In the genomic region with DNA sequence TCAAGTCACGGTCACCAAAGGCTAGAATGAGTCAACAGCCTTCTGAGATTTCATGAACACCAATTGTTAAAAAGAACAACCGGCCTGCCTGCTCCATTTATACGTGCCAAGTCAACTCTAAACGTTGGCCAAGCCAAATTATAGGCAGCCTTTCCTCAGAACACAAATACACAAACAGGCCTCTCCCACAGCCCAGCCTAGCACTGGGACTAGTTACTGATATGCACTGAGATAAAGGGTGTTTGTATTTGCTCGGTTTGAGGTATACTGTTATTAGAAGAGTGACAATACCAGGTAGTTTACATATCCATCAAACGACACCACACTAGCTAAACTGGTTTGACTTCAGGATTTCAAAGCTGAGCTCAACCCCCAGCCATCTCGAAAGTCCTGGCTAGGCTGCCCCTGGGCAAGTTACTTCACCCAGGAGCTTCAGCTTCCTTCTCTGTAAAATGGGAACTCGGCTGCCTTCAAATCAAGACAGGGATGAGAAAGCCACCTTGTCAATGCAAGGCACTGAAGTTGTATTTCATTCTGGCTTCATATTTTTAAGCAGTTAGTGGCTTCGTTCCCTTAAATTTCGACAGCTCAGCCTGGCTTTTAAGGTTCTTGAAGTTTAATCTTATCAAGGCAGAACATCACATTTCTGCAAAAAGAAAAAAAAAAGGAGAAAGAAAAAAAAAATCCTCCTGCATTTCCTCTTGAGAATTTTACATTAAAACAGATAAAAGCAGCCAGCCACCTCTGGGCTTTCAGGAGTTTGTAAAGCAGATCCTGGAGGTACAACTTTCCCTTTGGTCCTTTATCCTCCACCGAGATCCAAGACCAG, we compare ENCODE assay signal across 8 cellular contexts. TPM values are rescaled to one million over a fixed set of nuclear protein-coding genes. Genes with fewer than 3 reads are reported as not detected.
A peak's percentile ranks its signal among the peaks of the same experiment; 100 is the strongest.
DNase-seq lines count a peak whose midpoint lies in the region; ATAC-seq, FAIRE-seq and TF ChIP-seq lines count a peak whose summit lies in the region.

No MANE protein-coding gene starts in this region.

- H3K9me3 ChIP-seq in MM.1S (replicated peaks; ENCODE audit: insufficient read depth, low read length) = no peaks in the 10 kb centered on the region
- no peaks in the 10 kb centered on the region for H3K9me3 ChIP-seq in naive thymus-derived CD4-positive, alpha-beta T cell (ENCODE audit: control insufficient read depth in 2 of 3, low read length in 3 of 3)

- peak overlapping the region; percentile 80; the same call in 1 of the 2 replicates for H3K4me3 ChIP-seq in MM.1S (ENCODE audit: low read length)
- no peak overlapping the region for H3K4me3 ChIP-seq in bronchial epithelial cell (ENCODE audit: low read depth, low read length)
- H3K4me3 ChIP-seq in naive thymus-derived CD4-positive, alpha-beta T cell (ENCODE audit: low read length) = no peak overlapping the region

- peak overlapping the region; percentile 12; the same call in 1 of the 2 replicates for H3K9ac ChIP-seq in MM.1S (ENCODE audit: low read length)

- TF ChIP-seq CTCF in MM.1S (IDR thresholded peaks at IDR 0.05; ENCODE audit: low read length) (no peak), bronchial epithelial cell (IDR thresholded peaks at IDR 0.05; ENCODE audit: insufficient read depth, low read length, severe bottlenecking) (no peak)

- peak overlapping the region; percentile 88; the same call in 1 of the 2 replicates for H3K4me2 ChIP-seq in MM.1S (ENCODE audit: low read depth, low read length)

- no peak for FAIRE-seq in bronchial epithelial cell (lab: Jason Lieb, UNC)

- peaks cover 46% of the 10 kb centered on the region for H4K20me1 ChIP-seq in MM.1S (ENCODE audit: insufficient read depth, low read length)

- POLR2A ChIA-PET in naive thymus-derived CD4-positive, alpha-beta T cell (lab: Charles Lee) = interaction anchor here (0.6 to 6.9 kb wide), 7 partner anchors 8 to 395 kb away, joined by 3 to 61 read pairs (median 3); no protein-coding TSS in a partner anchor

- H3K79me2 ChIP-seq in MM.1S (ENCODE audit: low read length) = peaks cover 92% of the 10 kb centered on the region

- ATAC-seq in naive thymus-derived CD4-positive, alpha-beta T cell = no peak
- ATAC-seq in HG02759 (IDR thresholded peaks at IDR 0.05; ENCODE audit: unreplicated experiment) (no peak), GM21737 (IDR thresholded peaks at IDR 0.05; ENCODE audit: unreplicated experiment) (no peak)

- H3K27ac ChIP-seq in MM.1S (ENCODE audit: low read length) = no peak overlapping the region
- peak overlapping the region; percentile 16 for H3K27ac ChIP-seq in naive thymus-derived CD4-positive, alpha-beta T cell (ENCODE audit: low read depth, low read length)

- CTCF ChIA-PET in naive thymus-derived CD4-positive, alpha-beta T cell (lab: Charles Lee) = interaction anchor here (1.1 to 1.6 kb wide), 3 partner anchors 335 to 373 kb away, joined by 3 to 5 read pairs (median 3); no protein-coding TSS in a partner anchor

- H3K36me3 Mint-ChIP-seq in naive thymus-derived CD4-positive, alpha-beta T cell = peaks cover 10 to 44% (median 14%) of the 10 kb centered on the region in 5 donors

- DNase-seq in COR-L47 (lab: John Stamatoyannopoulos, UW) (peak; percentile 47), MM.1S (no peak), bronchial epithelial cell (ENCODE audit: low read depth) (peak; percentile 73), NCI-H1930 (lab: John Stamatoyannopoulos, UW) (no peak), MV-4-11 (lab: John Stamatoyannopoulos, UW) (no peak)
- DNase-seq in naive thymus-derived CD4-positive, alpha-beta T cell = no peak

- H3K36me3 ChIP-seq in MM.1S (replicated peaks; ENCODE audit: insufficient read depth, low read length) (no peaks in the 10 kb centered on the region; the same call in none of the 2 replicates), bronchial epithelial cell (ENCODE audit: control insufficient read depth, insufficient read depth, low read length) (peaks cover 6% of the 10 kb centered on the region)
- H3K36me3 ChIP-seq in naive thymus-derived CD4-positive, alpha-beta T cell (ENCODE audit: control insufficient read depth in 2 of 3, insufficient read depth in 3 of 3, low read length in 3 of 3) = peaks cover 0 to 47% (median 3%) of the 10 kb centered on the region in 3 experiments

- H3K27ac Mint-ChIP-seq in naive thymus-derived CD4-positive, alpha-beta T cell = peak overlapping the region in 8 of 9 donors; percentile 29 to 95 (median 77)

- no peak overlapping the region for H2AFZ ChIP-seq in MM.1S (ENCODE audit: low read length)

- peak overlapping the region; percentile 70 to 100 (median 90) for H3K4me3 Mint-ChIP-seq in naive thymus-derived CD4-positive, alpha-beta T cell

- no peaks in the 10 kb centered on the region for H3K27me3 ChIP-seq in MM.1S (replicated peaks; ENCODE audit: insufficient read depth, low read length)
- no peaks in the 10 kb centered on the region for H3K27me3 ChIP-seq in bronchial epithelial cell (ENCODE audit: control insufficient read depth, insufficient read depth, low read length)
- no peaks in the 10 kb centered on the region for H3K27me3 ChIP-seq in naive thymus-derived CD4-positive, alpha-beta T cell (ENCODE audit: control insufficient read depth in 2 of 2, insufficient read depth in 2 of 2, low read length in 2 of 2)

- H3K27me3 Mint-ChIP-seq in naive thymus-derived CD4-positive, alpha-beta T cell = no peaks in the 10 kb centered on the region

- peaks cover 32% of the 10 kb centered on the region for H3K4me1 ChIP-seq in MM.1S (ENCODE audit: low read length)
- H3K4me1 ChIP-seq in naive thymus-derived CD4-positive, alpha-beta T cell (ENCODE audit: control insufficient read depth in 2 of 2, insufficient read depth in 2 of 2, low read length in 2 of 2) = peaks cover 44 to 48% of the 10 kb centered on the region in 2 donors

- H3K9me3 Mint-ChIP-seq in naive thymus-derived CD4-positive, alpha-beta T cell = peaks cover 0 to 3% (median 0%) of the 10 kb centered on the region in 11 donors

- peaks cover 11% of the 10 kb centered on the region for H3F3A ChIP-seq in MM.1S (ENCODE audit: insufficient read depth, low read length)

- intact Hi-C loops in naive thymus-derived CD4-positive, alpha-beta T cell (cut with micrococcal nuclease) = loop anchor here in 1 of 2 donors (2.0 kb wide), 1 partner anchor 13 kb away; no protein-coding TSS in a partner anchor

- peaks cover 58 to 72% (median 64%) of the 10 kb centered on the region in 7 donors for H3K4me1 Mint-ChIP-seq in naive thymus-derived CD4-positive, alpha-beta T cell

- no peaks in the 10 kb centered on the region for H3K9me2 ChIP-seq in MM.1S (replicated peaks; ENCODE audit: insufficient read depth, low read length)

RNA-seq across cellular contexts. Expression of gene TLE3, which starts 4.0 kb away (rescaled TPM):
- total RNA-seq in bronchial epithelial cell = 19.2 and 21.8 TPM in 2 replicates
- total RNA-seq in naive thymus-derived CD4-positive, alpha-beta T cell = 100 to 1,000 TPM in 4 of 5 experiments, 10 to 100 TPM in 1; 84.5 to 183 (median 120) TPM
- polyA plus RNA-seq in naive thymus-derived CD4-positive, alpha-beta T cell = 10 to 100 TPM; 15.2 to 41.4 TPM

Comparison
In these comparisons a context has a peak if more than half of its experiments do, and no peak if none do; other contexts are left out.
1. DNase-seq: peak in COR-L47 (single experiment) and bronchial epithelial cell (single experiment); none in MM.1S (single experiment), naive thymus-derived CD4-positive, alpha-beta T cell (0 of 9), NCI-H1930 (0 of 2) and MV-4-11 (single experiment).